ENCODE assay signal across 29 cellular contexts in genomic region chr17:65739026-65739425, GRCh38.
"Had no signal": no experiment of that assay in that cellular context is flagged by ENCODE, and none has a peak within 500 bp of the region (broad histone marks: within the 10 kb centered on the region; RNA-seq: fewer than 3 reads in every experiment).

No MANE protein-coding gene starts in this region.

- DNase-seq: stimulated activated CD4-positive, alpha-beta T cell treated with anti-CD3 and anti-CD28 coated beads, Interleukin-2, amount 100 ng/mL, for 48 hours; stimulated activated CD4-positive, alpha-beta T cell treated with anti-CD3 and anti-CD28 coated beads, Interleukin-4, amount 100 ng/mL, for 1 hour; stimulated activated CD4-positive, alpha-beta T cell treated with anti-CD3 and anti-CD28 coated beads, Interleukin-4, amount 100 ng/mL, for 24 hours; stimulated activated CD4-positive, alpha-beta T cell treated with anti-CD3 and anti-CD28 coated beads, Interleukin-4, amount 100 ng/mL, for 4 hours; stimulated activated CD8-positive, alpha-beta memory T cell treated with anti-CD3 and anti-CD28 coated beads, Interleukin-4, amount 100 ng/mL, for 48 hours; stimulated activated naive B cell treated with anti-CD40 and anti-IgM and Interleukin-4, amounts not matched to agents 10 μg/mL and 1 μg/mL and 100 μg/mL, for 72 hours; stimulated activated naive CD4-positive, alpha-beta T cell; stimulated activated naive CD4-positive, alpha-beta T cell treated with Interleukin-2 at 50 U/mL for 16 hours; stimulated activated naive CD8-positive, alpha-beta T cell treated with anti-CD3 and anti-CD28 coated beads, Interleukin-15, amount 100 ng/mL, for 72 hours; stimulated activated naive CD8-positive, alpha-beta T cell treated with anti-CD3 and anti-CD28 coated beads, Interleukin-15, Interleukin-2, amounts not matched to agents 100 U/mL and 50 U/mL, for 24 hours; stomach; substantia nigra; testis; thyroid gland; tibial artery; transverse colon; trophoblast cell; upper lobe of left lung; upper lobe of right lung; uterus had no signal

- H3K27ac Mint-ChIP-seq: stimulated activated effector memory CD8-positive, alpha-beta T cell treated with anti-CD3 and anti-CD28 coated beads, Interleukin-12 subunit alpha, Interleukin-12 subunit beta, amount 100 ng/mL, for 72 hours; stimulated activated memory B cell treated with anti-CD40 and anti-IgM and Interleukin-4, amounts not matched to agents 10 μg/mL and 1 μg/mL and 100 μg/mL, for 72 hours; stimulated activated naive B cell treated with anti-CD40 and anti-IgM and Interleukin-4, amounts not matched to agents 10 μg/mL and 1 μg/mL and 100 μg/mL, for 72 hours; stimulated activated naive CD8-positive, alpha-beta T cell treated with anti-CD3 and anti-CD28 coated beads, Interleukin-15, amount 100 ng/mL, for 72 hours; stimulated activated naive CD8-positive, alpha-beta T cell treated with anti-CD3 and anti-CD28 coated beads, Interleukin-15, Interleukin-2, amounts not matched to agents 100 ng/mL and 50 ng/mL, for 24 hours; type B pancreatic cell had no signal

- FAIRE-seq: urothelium cell line had no signal

- ATAC-seq: stimulated activated effector memory CD8-positive, alpha-beta T cell treated with anti-CD3 and anti-CD28 coated beads, Interleukin-12 subunit alpha, Interleukin-12 subunit beta, amount 100 ng/mL, for 72 hours; stimulated activated memory B cell treated with anti-CD40 and anti-IgM and Interleukin-4, amounts not matched to agents 10 μg/mL and 1 μg/mL and 100 μg/mL, for 72 hours; stimulated activated naive B cell treated with anti-CD40 and anti-IgM and Interleukin-4, amounts not matched to agents 10 μg/mL and 1 μg/mL and 100 μg/mL, for 72 hours; stimulated activated naive CD8-positive, alpha-beta T cell treated with anti-CD3 and anti-CD28 coated beads, Interleukin-15, amount 100 ng/mL, for 72 hours; stimulated activated naive CD8-positive, alpha-beta T cell treated with anti-CD3 and anti-CD28 coated beads, Interleukin-15, Interleukin-2, amounts not matched to agents 100 U/mL and 50 U/mL, for 24 hours; upper lobe of right lung had no signal

- H3K36me3 Mint-ChIP-seq: stimulated activated effector memory CD8-positive, alpha-beta T cell treated with anti-CD3 and anti-CD28 coated beads, Interleukin-12 subunit alpha, Interleukin-12 subunit beta, amount 100 ng/mL, for 72 hours; stimulated activated naive B cell treated with anti-CD40 and anti-IgM and Interleukin-4, amounts not matched to agents 10 μg/mL and 1 μg/mL and 100 μg/mL, for 72 hours; type B pancreatic cell had no signal

- H3K4me3 Mint-ChIP-seq: stimulated activated effector memory CD8-positive, alpha-beta T cell treated with anti-CD3 and anti-CD28 coated beads, Interleukin-12 subunit alpha, Interleukin-12 subunit beta, amount 100 ng/mL, for 72 hours; stimulated activated memory B cell treated with anti-CD40 and anti-IgM and Interleukin-4, amounts not matched to agents 10 μg/mL and 1 μg/mL and 100 μg/mL, for 72 hours; stimulated activated naive B cell treated with anti-CD40 and anti-IgM and Interleukin-4, amounts not matched to agents 10 μg/mL and 1 μg/mL and 100 μg/mL, for 72 hours; stimulated activated naive CD8-positive, alpha-beta T cell treated with anti-CD3 and anti-CD28 coated beads, Interleukin-15, amount 100 ng/mL, for 72 hours; stimulated activated naive CD8-positive, alpha-beta T cell treated with anti-CD3 and anti-CD28 coated beads, Interleukin-15, Interleukin-2, amounts not matched to agents 100 ng/mL and 50 ng/mL, for 24 hours; type B pancreatic cell had no signal

- H3K4me1 Mint-ChIP-seq: stimulated activated effector memory CD8-positive, alpha-beta T cell treated with anti-CD3 and anti-CD28 coated beads, Interleukin-12 subunit alpha, Interleukin-12 subunit beta, amount 100 ng/mL, for 72 hours; stimulated activated memory B cell treated with anti-CD40 and anti-IgM and Interleukin-4, amounts not matched to agents 10 μg/mL and 1 μg/mL and 100 μg/mL, for 72 hours; stimulated activated naive B cell treated with anti-CD40 and anti-IgM and Interleukin-4, amounts not matched to agents 10 μg/mL and 1 μg/mL and 100 μg/mL, for 72 hours had no signal

- H3K27ac ChIP-seq: stomach, suprapubic skin, testis, thoracic aorta, thyroid gland, tibial artery, tibial nerve, transverse colon, upper lobe of left lung, upper lobe of right lung, uterus, vagina had no signal

- H3K27me3 Mint-ChIP-seq: stimulated activated memory B cell treated with anti-CD40 and anti-IgM and Interleukin-4, amounts not matched to agents 10 μg/mL and 1 μg/mL and 100 μg/mL, for 72 hours; stimulated activated naive CD8-positive, alpha-beta T cell treated with anti-CD3 and anti-CD28 coated beads, Interleukin-15, amount 100 ng/mL, for 72 hours; stimulated activated naive CD8-positive, alpha-beta T cell treated with anti-CD3 and anti-CD28 coated beads, Interleukin-15, Interleukin-2, amounts not matched to agents 100 ng/mL and 50 ng/mL, for 24 hours; type B pancreatic cell had no signal

- H3K9me3 Mint-ChIP-seq: stimulated activated naive CD8-positive, alpha-beta T cell treated with anti-CD3 and anti-CD28 coated beads, Interleukin-15, amount 100 ng/mL, for 72 hours; type B pancreatic cell had no signal

- H3K4me3 ChIP-seq: stomach, suprapubic skin, testis, thoracic aorta, thyroid gland, tibial artery, tibial nerve, transverse colon, upper lobe of left lung, upper lobe of right lung, uterus, vagina had no signal

- H3K4me1 ChIP-seq: transverse colon, uterus, vagina had no signal

- H3K9me3 ChIP-seq: suprapubic skin, testis, thyroid gland, transverse colon, uterus, vagina had no signal

- H3K27me3 ChIP-seq: stomach, suprapubic skin, testis, thyroid gland, tibial artery, tibial nerve, transverse colon, upper lobe of left lung, upper lobe of right lung, uterus, vagina had no signal

- H3K36me3 ChIP-seq: suprapubic skin, thoracic aorta, thyroid gland, transverse colon, upper lobe of left lung, upper lobe of right lung, uterus, vagina had no signal
